16 cellular contexts compared by ENCODE assay signal in genomic region chr18:53991202-53991601, GRCh38.
DNase-seq lines count a peak whose midpoint lies in the region; ATAC-seq and TF ChIP-seq lines count a peak whose summit lies in the region.
"Had no signal": no experiment of that assay in that cellular context is flagged by ENCODE, and none has a peak within 500 bp of the region (broad histone marks: within the 10 kb centered on the region; RNA-seq: fewer than 3 reads in every experiment).

No MANE protein-coding gene starts in this region.

- ATAC-seq in left ventricle myocardium superior = peak; percentile 17
- no peak for ATAC-seq in GM21447 (IDR thresholded peaks at IDR 0.05; ENCODE audit: unreplicated experiment)
- ATAC-seq: activated CD8-positive, alpha-beta T cell treated with anti-CD3 and anti-CD28 coated beads for 36 hours had no signal

- no peak overlapping the region for H3K4me3 Mint-ChIP-seq in HFFc6
- H3K4me3 Mint-ChIP-seq: activated CD8-positive, alpha-beta T cell treated with anti-CD3 and anti-CD28 coated beads for 36 hours; mesothelial cell of epicardium had no signal

- no peaks in the 10 kb centered on the region for H3K4me1 Mint-ChIP-seq in HFFc6 (ENCODE audit: low read depth)
- H3K4me1 Mint-ChIP-seq: mesothelial cell of epicardium had no signal

- no peaks in the 10 kb centered on the region for H3K36me3 Mint-ChIP-seq in HFFc6 (ENCODE audit: low read depth)
- H3K36me3 Mint-ChIP-seq: mesothelial cell of epicardium had no signal

- intact Hi-C loops in left ventricle myocardium superior (cut with micrococcal nuclease) (no loop called here), cardiac septum (cut with DNase I) (no loop called here)

- H3K9me3 Mint-ChIP-seq in HFFc6 = no peaks in the 10 kb centered on the region; the same call in 1 of the 2 replicates
- H3K9me3 Mint-ChIP-seq: activated CD8-positive, alpha-beta T cell treated with anti-CD3 and anti-CD28 coated beads for 36 hours; mesothelial cell of epicardium had no signal

- no peak overlapping the region for H3K27ac Mint-ChIP-seq in HFFc6
- H3K27ac Mint-ChIP-seq: activated CD8-positive, alpha-beta T cell treated with anti-CD3 and anti-CD28 coated beads for 36 hours; mesothelial cell of epicardium had no signal

- TF ChIP-seq CTCF in HFFc6 (IDR thresholded peaks at IDR 0.05) = no peak

- H3K27me3 Mint-ChIP-seq in HFFc6 (ENCODE audit: insufficient read depth) = no peaks in the 10 kb centered on the region

- DNase-seq in left ventricle myocardium superior = no peak
- no peak for DNase-seq in cardiac septum (ENCODE audit: low spot score)
- DNase-seq in amniotic epithelial cell (ENCODE audit: low read depth) = peak; percentile 45
- DNase-seq in glomerular visceral epithelial cell (ENCODE audit: extremely low spot score) = peak; percentile 90
- no peak for DNase-seq in effector CD4-positive, alpha-beta T cell
- no peak for DNase-seq in HFFc6
- no peak for DNase-seq in NCI-H2107 treated with DMSO at 0.1 percent for 48 hours (lab: John Stamatoyannopoulos, UW; ENCODE audit: unreplicated experiment)
- DNase-seq: activated CD8-positive, alpha-beta T cell treated with anti-CD3 and anti-CD28 coated beads for 36 hours; activated effector memory CD4-positive, alpha-beta T cell treated with anti-CD3 and anti-CD28 coated beads, Interleukin-2, amount 50 U/mL, for 16 hours; DMS79; KG1; NCI-H187 treated with DMSO at 0.1 percent for 48 hours; NCI-H774; SHP77 had no signal

Comparison
In these comparisons a context has a peak if more than half of its experiments do, and no peak if none do; other contexts are left out.
1. DNase-seq: peak in amniotic epithelial cell (single experiment) and glomerular visceral epithelial cell (single experiment); none in left ventricle myocardium superior (single experiment), cardiac septum (single experiment), effector CD4-positive, alpha-beta T cell (single experiment), HFFc6 (single experiment) and NCI-H2107 treated with DMSO at 0.1 percent for 48 hours (single experiment).